ENCODE assay signal across 23 cellular contexts in the genomic region with DNA sequence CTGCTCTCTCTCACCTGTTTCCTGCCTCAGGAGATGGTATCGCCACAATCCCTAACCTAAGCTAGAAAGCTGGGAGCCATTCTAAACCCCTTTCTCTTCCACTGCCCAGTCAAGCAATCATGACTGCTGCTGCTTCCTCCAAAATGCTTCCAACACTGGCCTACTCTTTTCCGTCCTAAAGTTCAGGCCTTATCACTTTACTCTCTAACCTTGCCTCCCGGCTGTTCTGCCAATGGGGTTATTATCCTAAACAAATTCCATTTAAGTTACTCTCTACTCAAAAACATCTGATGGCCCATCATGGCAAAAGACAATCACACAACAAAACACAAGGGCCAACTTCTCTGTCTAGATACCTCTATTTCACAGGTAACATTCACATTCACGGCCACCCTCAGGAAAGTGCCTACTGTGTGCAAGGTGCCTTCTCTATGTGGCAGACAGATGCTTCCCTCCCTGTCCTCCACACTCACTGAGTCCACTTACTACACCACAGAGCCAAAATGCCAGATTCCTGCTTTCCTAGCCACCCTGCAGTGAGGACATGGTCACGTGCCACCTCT.
DNase-seq lines count a peak whose midpoint lies in the region; ATAC-seq lines count a peak whose summit lies in the region.
"Had no signal": no experiment of that assay in that cellular context is flagged by ENCODE, and none has a peak within 500 bp of the region (broad histone marks: within the 10 kb centered on the region; RNA-seq: fewer than 3 reads in every experiment).

No MANE protein-coding gene starts in this region.

- no peak for DNase-seq in activated naive CD4-positive, alpha-beta T cell treated with anti-CD3 and anti-CD28 coated beads, Interleukin-2, amount 50 U/mL, for 72 hours (ENCODE audit: low spot score in 2 of 2)
- no peak for DNase-seq in activated naive CD4-positive, alpha-beta T cell (lab: John Stamatoyannopoulos, UW)
- DNase-seq in effector memory CD8-positive, alpha-beta T cell: no peak
- DNase-seq in stimulated activated effector memory CD8-positive, alpha-beta T cell treated with anti-CD3 and anti-CD28 coated beads, Interleukin-12 subunit alpha, Interleukin-12 subunit beta, amount 100 ng/mL, for 72 hours (ENCODE audit: low spot score in 2 of 2): no peak
- DNase-seq in NCI-H2081 treated with DMSO at 0.1 percent for 48 hours (lab: John Stamatoyannopoulos, UW) (no peak), NCI-H446 (lab: John Stamatoyannopoulos, UW) (no peak), COLO829 (ENCODE audit: low spot score) (no peak)
- DNase-seq: activated CD4-positive, alpha-beta T cell treated with anti-CD3 and anti-CD28 coated beads for 48 hours; activated CD8-positive, alpha-beta memory T cell treated with anti-CD3 and anti-CD28 coated beads, Interleukin-2, amount 50 U/mL, for 48 hours; activated naive CD4-positive, alpha-beta T cell treated with anti-CD3 and anti-CD28 coated beads, Interleukin-2, amount 10 ng/mL, durations not matched to agents 7 days and 5 days; DMS 273 treated with DMSO at 0.1 percent for 48 hours; GOT3; Karpas-422; midbrain; NCI-H1105; NCI-H82; occipital lobe had no signal

- no peaks in the 10 kb centered on the region for H3K27me3 Mint-ChIP-seq in effector memory CD8-positive, alpha-beta T cell
- H3K27me3 Mint-ChIP-seq: activated naive CD4-positive, alpha-beta T cell treated with anti-CD3 and anti-CD28 coated beads, Interleukin-2, amount 10 ng/mL, durations not matched to agents 7 days and 5 days; dendritic cell treated with granulocyte-macrophage colony-stimulating factor and Interleukin-4, amounts not matched to agents 40 ng/mL and 50 ng/mL, for 4 days; stimulated activated memory B cell treated with anti-CD40 and anti-IgM and Interleukin-4, amounts not matched to agents 10 μg/mL and 1 μg/mL and 100 μg/mL, for 72 hours; type B pancreatic cell had no signal

- 89 to 92% methylated on average over 4 to 5 of the region's 5 CpGs for WGBS in mesodermal cell (ENCODE audit: insufficient coverage in 2 of 2), 2 experiments

- no peaks in the 10 kb centered on the region for H3K9me3 Mint-ChIP-seq in activated naive CD4-positive, alpha-beta T cell treated with anti-CD3 and anti-CD28 coated beads, Interleukin-2, amount 50 U/mL, for 72 hours
- no peaks in the 10 kb centered on the region for H3K9me3 Mint-ChIP-seq in effector memory CD8-positive, alpha-beta T cell
- no peaks in the 10 kb centered on the region for H3K9me3 Mint-ChIP-seq in stimulated activated effector memory CD8-positive, alpha-beta T cell treated with anti-CD3 and anti-CD28 coated beads, Interleukin-12 subunit alpha, Interleukin-12 subunit beta, amount 100 ng/mL, for 72 hours
- H3K9me3 Mint-ChIP-seq: activated naive CD4-positive, alpha-beta T cell treated with anti-CD3 and anti-CD28 coated beads, Interleukin-2, amount 10 ng/mL, durations not matched to agents 7 days and 5 days; dendritic cell treated with granulocyte-macrophage colony-stimulating factor and Interleukin-4, amounts not matched to agents 40 ng/mL and 50 ng/mL, for 4 days; stimulated activated memory B cell treated with anti-CD40 and anti-IgM and Interleukin-4, amounts not matched to agents 10 μg/mL and 1 μg/mL and 100 μg/mL, for 72 hours; type B pancreatic cell had no signal

- no peaks in the 10 kb centered on the region for H3K9me3 ChIP-seq in mesodermal cell (ENCODE audit: control insufficient read depth, low read length)
- H3K9me3 ChIP-seq: BLaER1 had no signal

- H3K27ac ChIP-seq in mesodermal cell (ENCODE audit: low read depth, low read length, severe bottlenecking): peak overlapping the region; percentile 80
- H3K27ac ChIP-seq: 22Rv1, BLaER1 had no signal

- no peak overlapping the region for H3K4me3 ChIP-seq in mesodermal cell (ENCODE audit: extremely low read depth, insufficient read depth, low read length, poor library complexity, severe bottlenecking)
- H3K4me3 ChIP-seq: BLaER1 had no signal

- no peak overlapping the region for H3K4me3 Mint-ChIP-seq in effector memory CD8-positive, alpha-beta T cell
- no peak overlapping the region for H3K4me3 Mint-ChIP-seq in stimulated activated effector memory CD8-positive, alpha-beta T cell treated with anti-CD3 and anti-CD28 coated beads, Interleukin-12 subunit alpha, Interleukin-12 subunit beta, amount 100 ng/mL, for 72 hours
- H3K4me3 Mint-ChIP-seq: activated naive CD4-positive, alpha-beta T cell treated with anti-CD3 and anti-CD28 coated beads, Interleukin-2, amount 10 ng/mL, durations not matched to agents 7 days and 5 days; dendritic cell treated with granulocyte-macrophage colony-stimulating factor and Interleukin-4, amounts not matched to agents 40 ng/mL and 50 ng/mL, for 4 days; stimulated activated memory B cell treated with anti-CD40 and anti-IgM and Interleukin-4, amounts not matched to agents 10 μg/mL and 1 μg/mL and 100 μg/mL, for 72 hours; type B pancreatic cell had no signal

- H3K4me1 Mint-ChIP-seq in effector memory CD8-positive, alpha-beta T cell (ENCODE audit: low read depth in 2 of 2): peaks cover 0 to under 1% of the 10 kb centered on the region in 2 donors
- H3K4me1 Mint-ChIP-seq in stimulated activated effector memory CD8-positive, alpha-beta T cell treated with anti-CD3 and anti-CD28 coated beads, Interleukin-12 subunit alpha, Interleukin-12 subunit beta, amount 100 ng/mL, for 72 hours: no peaks in the 10 kb centered on the region
- H3K4me1 Mint-ChIP-seq: activated naive CD4-positive, alpha-beta T cell treated with anti-CD3 and anti-CD28 coated beads, Interleukin-2, amount 10 ng/mL, durations not matched to agents 7 days and 5 days had no signal

- H3K4me1 ChIP-seq in mesodermal cell (ENCODE audit: control insufficient read depth, insufficient read depth, low read length, poor library complexity, severe bottlenecking): peaks cover 14% of the 10 kb centered on the region
- H3K4me1 ChIP-seq: BLaER1 had no signal

- H3K36me3 Mint-ChIP-seq in activated naive CD4-positive, alpha-beta T cell treated with anti-CD3 and anti-CD28 coated beads, Interleukin-2, amount 50 U/mL, for 72 hours: peaks cover 11 to 16% of the 10 kb centered on the region in 2 donors
- H3K36me3 Mint-ChIP-seq in effector memory CD8-positive, alpha-beta T cell (ENCODE audit: insufficient read depth): peaks cover 33% of the 10 kb centered on the region
- peaks cover 68% of the 10 kb centered on the region for H3K36me3 Mint-ChIP-seq in stimulated activated effector memory CD8-positive, alpha-beta T cell treated with anti-CD3 and anti-CD28 coated beads, Interleukin-12 subunit alpha, Interleukin-12 subunit beta, amount 100 ng/mL, for 72 hours

- peak overlapping the region; percentile 16 to 24 for H3K27ac Mint-ChIP-seq in activated naive CD4-positive, alpha-beta T cell treated with anti-CD3 and anti-CD28 coated beads, Interleukin-2, amount 50 U/mL, for 72 hours
- peak overlapping the region; percentile 3 to 24 for H3K27ac Mint-ChIP-seq in effector memory CD8-positive, alpha-beta T cell
- peak overlapping the region; percentile 24 for H3K27ac Mint-ChIP-seq in stimulated activated effector memory CD8-positive, alpha-beta T cell treated with anti-CD3 and anti-CD28 coated beads, Interleukin-12 subunit alpha, Interleukin-12 subunit beta, amount 100 ng/mL, for 72 hours
- H3K27ac Mint-ChIP-seq: activated naive CD4-positive, alpha-beta T cell treated with anti-CD3 and anti-CD28 coated beads, Interleukin-2, amount 10 ng/mL, durations not matched to agents 7 days and 5 days; dendritic cell treated with granulocyte-macrophage colony-stimulating factor and Interleukin-4, amounts not matched to agents 40 ng/mL and 50 ng/mL, for 4 days; stimulated activated memory B cell treated with anti-CD40 and anti-IgM and Interleukin-4, amounts not matched to agents 10 μg/mL and 1 μg/mL and 100 μg/mL, for 72 hours; type B pancreatic cell had no signal

- ATAC-seq in activated naive CD4-positive, alpha-beta T cell treated with anti-CD3 and anti-CD28 coated beads, Interleukin-2, amount 50 U/mL, for 72 hours: no peak
- ATAC-seq in effector memory CD8-positive, alpha-beta T cell (replicated peaks): no peak
- ATAC-seq in stimulated activated effector memory CD8-positive, alpha-beta T cell treated with anti-CD3 and anti-CD28 coated beads, Interleukin-12 subunit alpha, Interleukin-12 subunit beta, amount 100 ng/mL, for 72 hours: no peak
- ATAC-seq: stimulated activated memory B cell treated with anti-CD40 and anti-IgM and Interleukin-4, amounts not matched to agents 10 μg/mL and 1 μg/mL and 100 μg/mL, for 72 hours had no signal

- peaks cover 59% of the 10 kb centered on the region for H3K36me3 ChIP-seq in mesodermal cell (ENCODE audit: control insufficient read depth, insufficient read depth, low read length)
